ENCODE assay signal across 8 cellular contexts in genomic region chr5:83076742-83077661, GRCh38. TPM values are rescaled to one million over a fixed set of nuclear protein-coding genes. Genes with fewer than 3 reads are reported as not detected.
A peak's percentile ranks its signal among the peaks of the same experiment; 100 is the strongest.
DNase-seq lines count a peak whose midpoint lies in the region; ATAC-seq and TF ChIP-seq lines count a peak whose summit lies in the region.

TMEM167A (minus strand) TSS chr5:83077394; CDS start chr5:83077323, 71 bp downstream.
XRCC4 (plus strand) TSS chr5:83077547; CDS start chr5:83104920, 27,373 bp downstream.

- intact Hi-C loops in left colon (cut with DNase I, micrococcal nuclease), result no loop called here

- TF ChIP-seq CTCF in coronary artery (IDR thresholded peaks at IDR 0.05), result no peak

- POLR2A ChIA-PET in activated CD4-positive, alpha-beta T cell treated with anti-CD3 and anti-CD28 coated beads, Interleukin-2, amount 10 ng/mL, durations not matched to agents 7 days and 5 days (lab: Charles Lee), result interaction anchor here (0.5 to 0.7 kb wide), 8 partner anchors 9 to 1791 kb away, joined by 3 to 6 read pairs (median 4); no protein-coding TSS in a partner anchor

- peaks cover 30% of the 10 kb centered on the region for H4K20me1 ChIP-seq in BLaER1

- peaks cover 50% of the 10 kb centered on the region for H3K4me1 Mint-ChIP-seq in activated CD4-positive, alpha-beta T cell treated with anti-CD3 and anti-CD28 coated beads, Interleukin-2, amount 10 ng/mL, durations not matched to agents 7 days and 5 days

- H3K9me3 ChIP-seq in BLaER1, result no peaks in the 10 kb centered on the region

- H3K36me3 ChIP-seq in BLaER1, result peaks cover 32% of the 10 kb centered on the region

- no peaks in the 10 kb centered on the region for H3K27me3 Mint-ChIP-seq in activated CD4-positive, alpha-beta T cell treated with anti-CD3 and anti-CD28 coated beads, Interleukin-2, amount 10 ng/mL, durations not matched to agents 7 days and 5 days

- peak within 1 kb of the TSS; percentile 99 for H3K27ac Mint-ChIP-seq in activated CD4-positive, alpha-beta T cell treated with anti-CD3 and anti-CD28 coated beads, Interleukin-2, amount 10 ng/mL, durations not matched to agents 7 days and 5 days

- H3K27ac ChIP-seq in BLaER1, result peak within 1 kb of the TSS; percentile 81
- H3K27ac ChIP-seq in coronary artery, result peak within 1 kb of the TSS; percentile 73 to 92

- ATAC-seq in GM19328 (IDR thresholded peaks at IDR 0.05; ENCODE audit: unreplicated experiment) (peak; percentile 99), HG03520 (IDR thresholded peaks at IDR 0.05; ENCODE audit: unreplicated experiment) (peak; percentile 97), left colon (peak; percentile 100)

- peak; percentile 100 for DNase-seq in NCI-H69 (lab: John Stamatoyannopoulos, UW)
- DNase-seq in activated CD4-positive, alpha-beta T cell treated with anti-CD3 and anti-CD28 coated beads, Interleukin-2, amount 10 ng/mL, durations not matched to agents 7 days and 5 days, result peak; percentile 97
- DNase-seq in coronary artery (ENCODE audit: low spot score), result peak; percentile 98
- peak; percentile 93 to 98 for DNase-seq in left colon
- peak; percentile 96 for DNase-seq in stimulated activated CD4-positive, alpha-beta T cell treated with anti-CD3 and anti-CD28 coated beads, Interleukin-1b, Interleukin-23, amount 100 ng/mL, for 48 hours

- H3K4me3 Mint-ChIP-seq in activated CD4-positive, alpha-beta T cell treated with anti-CD3 and anti-CD28 coated beads, Interleukin-2, amount 10 ng/mL, durations not matched to agents 7 days and 5 days, result peak within 1 kb of the TSS; percentile 98

- peaks cover 25% of the 10 kb centered on the region for H3K4me1 ChIP-seq in BLaER1

- no peaks in the 10 kb centered on the region for H3K27me3 ChIP-seq in BLaER1

- H3K36me3 Mint-ChIP-seq in activated CD4-positive, alpha-beta T cell treated with anti-CD3 and anti-CD28 coated beads, Interleukin-2, amount 10 ng/mL, durations not matched to agents 7 days and 5 days (ENCODE audit: low read depth), result peaks cover 26% of the 10 kb centered on the region

- peak within 1 kb of the TSS; percentile 73 for H3K4me3 ChIP-seq in BLaER1
- H3K4me3 ChIP-seq in coronary artery, result peak within 1 kb of the TSS; percentile 80

- peak within 1 kb of the TSS; percentile 87 for H3K4me2 ChIP-seq in BLaER1

- peak within 1 kb of the TSS; percentile 83 for H3K9ac ChIP-seq in BLaER1

- CTCF ChIA-PET in activated CD4-positive, alpha-beta T cell treated with anti-CD3 and anti-CD28 coated beads, Interleukin-2, amount 10 ng/mL, durations not matched to agents 7 days and 5 days (lab: Charles Lee), result no interaction called here

- no peaks in the 10 kb centered on the region for H3K9me3 Mint-ChIP-seq in activated CD4-positive, alpha-beta T cell treated with anti-CD3 and anti-CD28 coated beads, Interleukin-2, amount 10 ng/mL, durations not matched to agents 7 days and 5 days

RNA-seq across cellular contexts. Expression of gene TMEM167A, which starts in this region (rescaled TPM):
- total RNA-seq in activated CD4-positive, alpha-beta T cell treated with anti-CD3 and anti-CD28 coated beads, Interleukin-2, amount 10 ng/mL, durations not matched to agents 7 days and 5 days, result 10 to 100 TPM; 61.0 to 69.1 TPM
- 10 to 100 TPM; 75.2 to 79.4 TPM for total RNA-seq in left colon

RNA-seq across cellular contexts. Expression of gene XRCC4, which starts in this region (rescaled TPM):
- 10 to 100 TPM in 1 of 2 experiments, 1 to 10 TPM in 1; 9.5 to 11.6 TPM for total RNA-seq in activated CD4-positive, alpha-beta T cell treated with anti-CD3 and anti-CD28 coated beads, Interleukin-2, amount 10 ng/mL, durations not matched to agents 7 days and 5 days
- total RNA-seq in left colon, result 1 to 10 TPM; 5.7 to 7.8 TPM

Comparison
In these comparisons a context has a peak if more than half of its experiments do, and no peak if none do; other contexts are left out.
1. Peak in every context shown above with its lines: DNase-seq, ATAC-seq, H3K4me3 ChIP-seq and H3K27ac ChIP-seq.